ENCODE assay signal across 9 cellular contexts in genomic region chr1:21329209-21329844, GRCh38. TPM values are rescaled to one million over a fixed set of nuclear protein-coding genes. Genes with fewer than 3 reads are reported as not detected.
DNase-seq lines count a peak whose midpoint lies in the region; ATAC-seq, FAIRE-seq and TF ChIP-seq lines count a peak whose summit lies in the region.
"Had no signal": no experiment of that assay in that cellular context is flagged by ENCODE, and none has a peak within 500 bp of the region (broad histone marks: within the 10 kb centered on the region; RNA-seq: fewer than 3 reads in every experiment).

No MANE protein-coding gene starts in this region.

- peaks cover 17% of the 10 kb centered on the region for H3K36me3 Mint-ChIP-seq in effector memory CD8-positive, alpha-beta T cell (ENCODE audit: insufficient read depth)

- POLR2A ChIA-PET in PC-3 (lab: Charles Lee; ENCODE audit: unreplicated experiment) = no interaction called here

- peak overlapping the region; percentile 35 to 70 for H3K27ac Mint-ChIP-seq in effector memory CD8-positive, alpha-beta T cell

- H3K36me3 ChIP-seq in DOHH2 (ENCODE audit: control insufficient read depth, low read length) (no peaks in the 10 kb centered on the region), PC-3 (ENCODE audit: low read depth, low read length) (peaks cover 4% of the 10 kb centered on the region; the same call in 1 of the 2 replicates), pancreas (no peaks in the 10 kb centered on the region)

- H3K4me1 ChIP-seq in DOHH2 (ENCODE audit: control insufficient read depth, low read length) (peaks cover 39% of the 10 kb centered on the region), PC-3 (ENCODE audit: insufficient read depth, low read length) (peaks cover 58% of the 10 kb centered on the region), pancreas (peaks cover 56 to 90% (median 66%) of the 10 kb centered on the region in 3 donors)

- WGBS in pancreas, 2 donors = 12 to 14% methylated on average over 7 of the region's 7 CpGs

- H3K4me3 ChIP-seq in DOHH2 (ENCODE audit: low read length) = no peak overlapping the region
- no peak overlapping the region for H3K4me3 ChIP-seq in PC-3 (ENCODE audit: low read length)
- H3K4me3 ChIP-seq in pancreas = no peak overlapping the region

- peak; percentile 82 for DNase-seq in PC-3
- no peak for DNase-seq in effector memory CD8-positive, alpha-beta T cell
- DNase-seq in pancreas = peak in 3 of 6 donors; percentile 74 to 84 (median 77)
- no peak for DNase-seq in hepatic stellate cell (ENCODE audit: low spot score)
- DNase-seq: activated gamma-delta T cell had no signal

- H3K9me3 ChIP-seq in DOHH2 (ENCODE audit: control insufficient read depth, insufficient read depth, low read length) = no peaks in the 10 kb centered on the region
- H3K9me3 ChIP-seq in PC-3 (ENCODE audit: low read length) = no peaks in the 10 kb centered on the region
- H3K9me3 ChIP-seq in pancreas = no peaks in the 10 kb centered on the region

- no peaks in the 10 kb centered on the region for H4K20me1 ChIP-seq in DOHH2 (ENCODE audit: control insufficient read depth, insufficient read depth, low read depth, low read length)
- H4K20me1 ChIP-seq in PC-3 (ENCODE audit: low read length) = no peaks in the 10 kb centered on the region

- H3K27me3 ChIP-seq in DOHH2 (ENCODE audit: control insufficient read depth, low read length) = peaks cover 26% of the 10 kb centered on the region
- no peaks in the 10 kb centered on the region for H3K27me3 ChIP-seq in PC-3 (ENCODE audit: low read length)
- H3K27me3 ChIP-seq in pancreas = no peaks in the 10 kb centered on the region

- H3K9me2 ChIP-seq in DOHH2 (replicated peaks; ENCODE audit: control insufficient read depth, low read length) = no peaks in the 10 kb centered on the region
- no peaks in the 10 kb centered on the region for H3K9me2 ChIP-seq in PC-3 (replicated peaks; ENCODE audit: low read length)

- no peaks in the 10 kb centered on the region for H3K27me3 Mint-ChIP-seq in effector memory CD8-positive, alpha-beta T cell

- intact Hi-C loops in PC-3 (cut with micrococcal nuclease) (no loop called here), pancreas (cut with DNase I) (loop anchor here in 1 of 3 donors (10.0 kb wide), 1 partner anchor 55 kb away; no protein-coding TSS in a partner anchor)

- CTCF ChIA-PET in PC-3 (lab: Charles Lee) = interaction anchor here (0.6 kb wide), 1 partner anchor 32 kb away, joined by 4 read pairs; no protein-coding TSS in a partner anchor

- no peak overlapping the region for H2AFZ ChIP-seq in PC-3 (ENCODE audit: low read length)

- H3K4me3 Mint-ChIP-seq in effector memory CD8-positive, alpha-beta T cell = no peak overlapping the region

- ATAC-seq in PC-3 (peak; percentile 16), pancreas (peak; percentile 65 to 78 (median 70)), GM19324 (IDR thresholded peaks at IDR 0.05; ENCODE audit: low FRiP score, unreplicated experiment) (no peak), GM18517 (IDR thresholded peaks at IDR 0.05; ENCODE audit: unreplicated experiment) (no peak), HG03565 (IDR thresholded peaks at IDR 0.05; ENCODE audit: unreplicated experiment) (no peak)
- no peak for ATAC-seq in effector memory CD8-positive, alpha-beta T cell (replicated peaks)

- no TSS peak for BruUV-seq in PC-3 (replicated peaks; lab: Mats Ljungman, UMichigan)

- H3K79me2 ChIP-seq in DOHH2 (ENCODE audit: control insufficient read depth, low read length) (no peaks in the 10 kb centered on the region), PC-3 (ENCODE audit: low read length) (peaks cover 71% of the 10 kb centered on the region)

- peaks cover 58 to 61% of the 10 kb centered on the region in 2 donors for H3K4me1 Mint-ChIP-seq in effector memory CD8-positive, alpha-beta T cell (ENCODE audit: low read depth in 2 of 2)

- TF ChIP-seq CTCF in DOHH2 (IDR thresholded peaks at IDR 0.05; ENCODE audit: low read depth, low read length, poor library complexity, severe bottlenecking) (no peak), PC-3 (conservative IDR thresholded peaks at IDR 0.05; ENCODE audit: low read depth, low read length) (peak; percentile 14; the same call in 1 of the 2 replicates), pancreas (IDR thresholded peaks at IDR 0.05) (no peak)

- H3K27ac ChIP-seq in DOHH2 (ENCODE audit: low read depth, low read length) (no peak overlapping the region), PC-3 (ENCODE audit: low read length) (peak overlapping the region; percentile 83), pancreas (peak overlapping the region; percentile 52 to 91 (median 78))

- H3K9me3 Mint-ChIP-seq in effector memory CD8-positive, alpha-beta T cell = no peaks in the 10 kb centered on the region

- H3F3A ChIP-seq in DOHH2 (ENCODE audit: control insufficient read depth, insufficient read depth) (peaks cover 2% of the 10 kb centered on the region; the same call in 1 of the 2 replicates), PC-3 (ENCODE audit: low read length, unreplicated experiment) (peaks cover 11% of the 10 kb centered on the region)

- 0 out of 2 replicates have a peak overlapping the region, but pooled peaks have one; percentile 20 for H3K4me2 ChIP-seq in DOHH2 (ENCODE audit: low read length)
- peak overlapping the region; percentile 42 for H3K4me2 ChIP-seq in PC-3 (ENCODE audit: low read length)

- H3K9ac ChIP-seq in PC-3 (ENCODE audit: low read length) = peak overlapping the region; percentile 47

- FAIRE-seq in pancreas (lab: Jason Lieb, UNC) = no peak

RNA-seq across cellular contexts. Expression of gene ECE1, which starts 39.1 kb away (rescaled TPM):
- total RNA-seq in PC-3 (2014; rRNA removed) = 86.8 and 110 TPM in 2 replicates
- total RNA-seq in pancreas = 100 to 1,000 TPM in 2 of 6 donors, 10 to 100 TPM in 4; 68.4 to 141 (median 89.1) TPM
- polyA plus RNA-seq in pancreas = 10 to 100 TPM; 38.1 to 59.8 TPM

Comparison
In these comparisons a context has a peak if more than half of its experiments do, and no peak if none do; other contexts are left out.
1. ATAC-seq: peak in PC-3 (single experiment) and pancreas (4 of 4); none in effector memory CD8-positive, alpha-beta T cell (single experiment), GM19324 (single experiment), GM18517 (single experiment) and HG03565 (single experiment).